Comparison of ENCODE assay signal across 17 cellular contexts in genomic region chr6:154604120-154604519, GRCh38.
DNase-seq lines count a peak whose midpoint lies in the region; ATAC-seq and TF ChIP-seq lines count a peak whose summit lies in the region.
"Had no signal": no experiment of that assay in that cellular context is flagged by ENCODE, and none has a peak within 500 bp of the region (broad histone marks: within the 10 kb centered on the region; RNA-seq: fewer than 3 reads in every experiment).

No MANE protein-coding gene starts in this region.

- H3K9me3 Mint-ChIP-seq in memory B cell, result no peaks in the 10 kb centered on the region
- H3K9me3 Mint-ChIP-seq: activated CD4-positive, alpha-beta T cell treated with anti-CD3 and anti-CD28 coated beads, Interleukin-2, amount 10 ng/mL, durations not matched to agents 24 days and 14 days; CD8-positive, alpha-beta T cell; mesothelial cell of epicardium; T-helper 1 cell treated with Interleukin-12 subunit alpha and Interleukin-12 subunit beta and Interleukin-4 antibody, amounts not matched to agents 30 μg/mL and 1 μg/mL, for 36 hours had no signal

- H3K36me3 Mint-ChIP-seq in memory B cell, result no peaks in the 10 kb centered on the region
- H3K36me3 Mint-ChIP-seq: CD8-positive, alpha-beta T cell; mesothelial cell of epicardium had no signal

- no peak for TF ChIP-seq POLR2A in body of pancreas (IDR thresholded peaks at IDR 0.05)

- H3K36me3 ChIP-seq in body of pancreas (replicated peaks in 1 of 2; ENCODE audit: insufficient read depth in 1 of 2, low read depth in 2 of 2) (no peaks in the 10 kb centered on the region), H7 (replicated peaks; ENCODE audit: control insufficient read depth, insufficient read depth, low read length) (no peaks in the 10 kb centered on the region)
- H3K36me3 ChIP-seq: ascending aorta, Peyer's patch had no signal

- in situ Hi-C loops in KBM-7 (cut with MboI; ENCODE audit: low pct_unique_long_range_greater_than_20kb, low sequenced_read_pairs), result no loop called here

- DNase-seq in memory B cell (ENCODE audit: low spot score in 2 of 2) (no peak), body of pancreas (no peak), KBM-7 (no peak), H7 (no peak)
- DNase-seq: activated CD4-positive, alpha-beta T cell treated with anti-CD3 and anti-CD28 coated beads, Interleukin-2, amount 10 ng/mL, durations not matched to agents 24 days and 14 days; CD8-positive, alpha-beta T cell; GDM1; NCI-H2171; Peyer's patch had no signal

- peak overlapping the region; percentile 91 for H3K27ac Mint-ChIP-seq in memory B cell
- H3K27ac Mint-ChIP-seq: activated CD4-positive, alpha-beta T cell treated with anti-CD3 and anti-CD28 coated beads, Interleukin-2, amount 10 ng/mL, durations not matched to agents 24 days and 14 days; CD8-positive, alpha-beta T cell; mesothelial cell of epicardium; T-helper 1 cell treated with Interleukin-12 subunit alpha and Interleukin-12 subunit beta and Interleukin-4 antibody, amounts not matched to agents 30 μg/mL and 1 μg/mL, for 36 hours had no signal

- H3K27me3 Mint-ChIP-seq in memory B cell, result no peaks in the 10 kb centered on the region
- H3K27me3 Mint-ChIP-seq: activated CD4-positive, alpha-beta T cell treated with anti-CD3 and anti-CD28 coated beads, Interleukin-2, amount 10 ng/mL, durations not matched to agents 24 days and 14 days had no signal

- H3K4me3 Mint-ChIP-seq in memory B cell, result no peak overlapping the region
- H3K4me3 Mint-ChIP-seq: activated CD4-positive, alpha-beta T cell treated with anti-CD3 and anti-CD28 coated beads, Interleukin-2, amount 10 ng/mL, durations not matched to agents 24 days and 14 days; CD8-positive, alpha-beta T cell; mesothelial cell of epicardium; T-helper 1 cell treated with Interleukin-12 subunit alpha and Interleukin-12 subunit beta and Interleukin-4 antibody, amounts not matched to agents 30 μg/mL and 1 μg/mL, for 36 hours had no signal

- WGBS in body of pancreas, 2 donors, result 78 to 85% methylated on average over 8 of the region's 8 CpGs

- no peaks in the 10 kb centered on the region for H3K4me1 ChIP-seq in body of pancreas
- H3K4me1 ChIP-seq: ascending aorta had no signal

- H3K27me3 ChIP-seq in body of pancreas, result no peaks in the 10 kb centered on the region
- H3K27me3 ChIP-seq in H7 (ENCODE audit: control insufficient read depth, insufficient read depth, low read length), result no peaks in the 10 kb centered on the region; the same call in 1 of the 2 replicates
- H3K27me3 ChIP-seq: ascending aorta, Peyer's patch had no signal

- no peak overlapping the region for H3K27ac ChIP-seq in body of pancreas
- H3K27ac ChIP-seq: ascending aorta, KMS-11, Peyer's patch had no signal

- TF ChIP-seq CTCF in body of pancreas (IDR thresholded peaks at IDR 0.05), result no peak

- ATAC-seq in GM18502 (IDR thresholded peaks at IDR 0.05; ENCODE audit: poor library complexity, unreplicated experiment), result peak; percentile 25
- ATAC-seq in GM21515 (IDR thresholded peaks at IDR 0.05; ENCODE audit: unreplicated experiment), result peak; percentile 28
- peak; percentile 32 for ATAC-seq in HG03469 (IDR thresholded peaks at IDR 0.05; ENCODE audit: unreplicated experiment)
- ATAC-seq in memory B cell (ENCODE audit: low read depth), result no peak
- ATAC-seq in body of pancreas, result no peak
- ATAC-seq: CD8-positive, alpha-beta T cell; HCT116 had no signal

- no peaks in the 10 kb centered on the region for H3K9me3 ChIP-seq in body of pancreas
- H3K9me3 ChIP-seq: ascending aorta, Peyer's patch had no signal

- H3K4me3 ChIP-seq in body of pancreas, result no peak overlapping the region
- no peak overlapping the region for H3K4me3 ChIP-seq in H7 (ENCODE audit: insufficient read depth, low read depth, low read length)
- H3K4me3 ChIP-seq: ascending aorta, Peyer's patch had no signal

- intact Hi-C loops in body of pancreas (cut with DNase I), result no loop called here

- peaks cover 22% of the 10 kb centered on the region for H3K4me1 Mint-ChIP-seq in memory B cell

Comparison
In these comparisons a context has a peak if more than half of its experiments do, and no peak if none do; other contexts are left out.
1. ATAC-seq: peak in GM18502 (single experiment), GM21515 (single experiment) and HG03469 (single experiment); none in memory B cell (single experiment) and body of pancreas (single experiment).